Comparison of ENCODE assay signal across 8 cellular contexts in the genomic region with DNA sequence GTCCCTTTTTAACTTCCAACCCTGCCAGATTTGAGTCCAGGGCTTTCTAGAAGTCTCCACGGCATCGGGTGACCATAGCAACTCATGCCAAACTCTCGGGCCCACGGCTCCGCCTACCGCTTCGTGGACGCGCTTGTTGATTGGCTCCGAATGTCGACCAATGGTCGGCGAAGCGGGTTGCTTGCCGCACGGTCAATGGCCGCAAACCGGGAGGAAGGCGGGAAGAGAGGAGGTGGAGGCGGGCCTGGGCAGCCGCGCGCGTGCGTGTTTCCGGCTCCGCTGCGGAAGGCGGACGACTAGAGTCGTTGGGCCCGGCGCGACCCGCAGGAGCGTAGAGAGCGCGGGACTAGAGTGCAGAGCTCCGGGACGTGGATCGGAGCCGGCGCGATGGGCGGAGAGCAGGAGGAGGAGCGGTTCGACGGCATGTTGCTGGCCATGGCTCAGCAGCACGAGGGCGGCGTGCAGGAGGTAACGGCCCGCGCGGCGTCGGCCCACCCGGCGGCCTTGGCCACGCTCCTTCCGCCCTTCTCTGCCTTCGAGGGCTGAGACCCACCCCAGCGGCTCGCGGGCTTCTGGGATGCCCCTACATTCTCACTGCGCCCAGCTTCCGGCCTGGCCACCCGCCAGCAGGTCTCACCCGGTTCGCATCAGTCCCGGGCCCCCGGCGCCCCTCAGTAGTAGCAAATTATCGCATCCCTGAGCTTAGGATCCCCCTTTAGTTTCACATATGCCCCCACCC. TPM values are rescaled to one million over a fixed set of nuclear protein-coding genes. Genes with fewer than 3 reads are reported as not detected.
A peak's percentile ranks its signal among the peaks of the same experiment; 100 is the strongest.
DNase-seq lines count a peak whose midpoint lies in the region; ATAC-seq, FAIRE-seq and TF ChIP-seq lines count a peak whose summit lies in the region.

A gene (plus strand): TSS at position 282 of the 739 bp plus-strand sequence. CDS start 106 bp downstream, at position 388.

- peak within 1 kb of the TSS; percentile 64 to 98 (median 82) for H3K4me3 ChIP-seq in HepG2 (replicated peaks in 1 of 3; ENCODE audit: insufficient read depth in 1 of 3, low read depth in 2 of 3, low read length in 3 of 3)

- H3K4me2 ChIP-seq in HepG2 (ENCODE audit: low read depth, low read length): peak within 1 kb of the TSS; percentile 97

- TF ChIP-seq EP300 in HepG2 (IDR thresholded peaks at IDR 0.05; ENCODE audit: low read depth in 2 of 2, low read length in 2 of 2): no peak; a peak in 1 of 4 replicates
- TF ChIP-seq EP300 in HepG2 (CRISPR knock-in tag; IDR thresholded peaks at IDR 0.05; ENCODE audit: borderline replicate concordance): peak; percentile 41; the same call in 1 of the 2 replicates

- peak within 1 kb of the TSS; percentile 98 for H3K4me3 Mint-ChIP-seq in activated CD4-positive, alpha-beta memory T cell treated with anti-CD3 and anti-CD28 coated beads for 36 hours

- H3K4me1 Mint-ChIP-seq in activated CD4-positive, alpha-beta memory T cell treated with anti-CD3 and anti-CD28 coated beads for 36 hours (ENCODE audit: low read depth): peaks cover 35% of the 10 kb centered on the region

- POLR2A ChIA-PET in activated CD4-positive, alpha-beta memory T cell treated with anti-CD3 and anti-CD28 coated beads for 36 hours (lab: Charles Lee): interaction anchor here (0.5 to 2.3 kb wide), 6 partner anchors 22 to 804 kb away, joined by 3 to 26 read pairs (median 4); a partner anchor contains a TSS
- POLR2A ChIA-PET in HepG2 (lab: Yijun Ruan, JAX): interaction anchor here (0.9 to 2.4 kb wide), 7 partner anchors 8 to 72 kb away, joined by 3 to 24 read pairs (median 6); a partner anchor contains a TSS

- H3K27ac ChIP-seq in HepG2 (ENCODE audit: extremely low read length, insufficient read depth, low read length): peak within 1 kb of the TSS; percentile 77

- peaks cover 4% of the 10 kb centered on the region; the same call in 1 of the 2 replicates for H4K20me1 ChIP-seq in HepG2 (ENCODE audit: insufficient read depth, low read length)

- TF ChIP-seq POLR2A in HepG2 (IDR thresholded peaks at IDR 0.05; ENCODE audit: insufficient read depth in 1 of 2, low read depth in 2 of 2, low read length in 2 of 2): peak; percentile 85 to 92

- peaks cover 8 to 17% of the 10 kb centered on the region in 2 experiments for H3K36me3 ChIP-seq in HepG2 (replicated peaks in 1 of 2; ENCODE audit: control insufficient read depth in 1 of 2, insufficient read depth in 2 of 2, low read length in 2 of 2)

- intact Hi-C loops in activated CD4-positive, alpha-beta memory T cell treated with anti-CD3 and anti-CD28 coated beads for 36 hours (cut with micrococcal nuclease): loop anchor here (2.0 kb wide), 3 partner anchors 21 to 313 kb away; a partner anchor contains a TSS
- intact Hi-C loops in HepG2 (cut with micrococcal nuclease; ENCODE audit: unreplicated experiment): no loop called here

- no peak for TF ChIP-seq CTCF in HepG2 (CRISPR knock-in tag; IDR thresholded peaks at IDR 0.05)

- no TSS peak for BruUV-seq in HepG2 (replicated peaks; lab: Mats Ljungman, UMichigan)

- H3K27me3 ChIP-seq in HepG2 (ENCODE audit: control insufficient read depth in 1 of 2, insufficient read depth in 2 of 2, low read length in 2 of 2): no peaks in the 10 kb centered on the region; a peak in 1 of 5 replicates

- FAIRE-seq in HepG2 (lab: Jason Lieb, UNC): peak; percentile 95

- H3K9me3 ChIP-seq in HepG2 (ENCODE audit: low read length): no peaks in the 10 kb centered on the region

- peaks cover 37% of the 10 kb centered on the region for H3K79me2 ChIP-seq in HepG2 (ENCODE audit: insufficient read depth, low read length)

- ATAC-seq in GM19438 (IDR thresholded peaks at IDR 0.05; ENCODE audit: low read depth, unreplicated experiment): peak; percentile 96
- ATAC-seq in HG03575 (IDR thresholded peaks at IDR 0.05; ENCODE audit: extremely low read depth, insufficient number of reproducible peaks, low FRiP score, unreplicated experiment): peak; percentile 82
- ATAC-seq in HepG2: peak; percentile 97

- H3K9ac ChIP-seq in HepG2 (ENCODE audit: insufficient read depth, low read depth, low read length): peak within 1 kb of the TSS; percentile 94

- H3K36me3 Mint-ChIP-seq in activated CD4-positive, alpha-beta memory T cell treated with anti-CD3 and anti-CD28 coated beads for 36 hours: peaks cover 22% of the 10 kb centered on the region

- no peaks in the 10 kb centered on the region for H3K9me3 Mint-ChIP-seq in activated CD4-positive, alpha-beta memory T cell treated with anti-CD3 and anti-CD28 coated beads for 36 hours

- CTCF ChIA-PET in activated CD4-positive, alpha-beta memory T cell treated with anti-CD3 and anti-CD28 coated beads for 36 hours (lab: Charles Lee): interaction anchor here (0.8 to 2.0 kb wide), 4 partner anchors 21 to 132 kb away, joined by 3 to 5 read pairs (median 3); no protein-coding TSS in a partner anchor
- CTCF ChIA-PET in HepG2 (lab: Yijun Ruan, JAX; ENCODE audit: low intra/inter-chr PET ratio, low total read pairs): no interaction called here

- WGBS in HepG2 (ENCODE audit: low lambda C conversion rate): 2% methylated on average over 30 of the region's 74 CpGs

- peak within 1 kb of the TSS; percentile 93 for H3K27ac Mint-ChIP-seq in activated CD4-positive, alpha-beta memory T cell treated with anti-CD3 and anti-CD28 coated beads for 36 hours

- no peak within 1 kb of the TSS for H2AFZ ChIP-seq in HepG2 (ENCODE audit: low read length)

- peaks cover 53% of the 10 kb centered on the region for H3K4me1 ChIP-seq in HepG2 (ENCODE audit: insufficient read depth, low read length)

- DNase-seq in CD1c-positive myeloid dendritic cell (ENCODE audit: extremely low spot score) (peak; percentile 99), NCI-H82 treated with DMSO at 0.1 percent for 48 hours (lab: John Stamatoyannopoulos, UW; ENCODE audit: unreplicated experiment) (peak; percentile 90), dermis microvascular lymphatic vessel endothelial cell (ENCODE audit: low read depth in 2 of 2) (peak; percentile 95 to 97), HepG2 (ENCODE audit: low spot score) (peak; percentile 93)
- DNase-seq in activated CD4-positive, alpha-beta memory T cell treated with anti-CD3 and anti-CD28 coated beads for 36 hours: peak; percentile 98
- DNase-seq in stimulated activated CD4-positive, alpha-beta T cell treated with anti-CD3 and anti-CD28 coated beads, Interleukin-4, amount 100 ng/mL, for 1 hour: peak; percentile 93

- in situ Hi-C loops in HepG2 (cut with HindIII; ENCODE audit: extremely low pct_ligation_motif_present, low pct_unique_long_range_greater_than_20kb): no loop called here

- H3K27me3 Mint-ChIP-seq in activated CD4-positive, alpha-beta memory T cell treated with anti-CD3 and anti-CD28 coated beads for 36 hours: no peaks in the 10 kb centered on the region

- peak; percentile 59 for TF ChIP-seq RAD21 in HepG2 (CRISPR knock-in tag; IDR thresholded peaks at IDR 0.05)

TF ChIP-seq in HepG2, 621 proteins besides CTCF, POLR2A, EP300 and RAD21 (continues in another document):
- TF ChIP-seq SMAD3 (CRISPR knock-in tag; IDR thresholded peaks at IDR 0.05): no peak
- TF ChIP-seq KLF11 (CRISPR knock-in tag; IDR thresholded peaks at IDR 0.05): no peak; the same call in 1 of the 2 replicates
- TF ChIP-seq MTF2 (CRISPR knock-in tag; IDR thresholded peaks at IDR 0.05; ENCODE audit: borderline replicate concordance): no peak
- 0 out of 2 replicates have a peak, but pooled peaks have one; percentile 21 for TF ChIP-seq ISL2 (CRISPR knock-in tag; IDR thresholded peaks at IDR 0.05)
- TF ChIP-seq HMG20B (CRISPR knock-in tag; conservative IDR thresholded peaks at IDR 0.05): no peak; the same call in 1 of the 2 replicates
- TF ChIP-seq HOXD1 (CRISPR knock-in tag; IDR thresholded peaks at IDR 0.05): peak; percentile 75
- TF ChIP-seq ZC3H4 (CRISPR knock-in tag; IDR thresholded peaks at IDR 0.05; ENCODE audit: borderline replicate concordance): no peak
- TF ChIP-seq ZNF569 (CRISPR knock-in tag; IDR thresholded peaks at IDR 0.05; ENCODE audit: borderline replicate concordance): no peak
- no peak for TF ChIP-seq STAT5B (CRISPR knock-in tag; IDR thresholded peaks at IDR 0.05)
- no peak for TF ChIP-seq PLRG1 (conservative IDR thresholded peaks at IDR 0.05)

RNA-seq across cellular contexts. Expression of the gene that starts here (rescaled TPM):
- 10 to 100 TPM; 90.8 to 97.1 TPM for total RNA-seq in activated CD4-positive, alpha-beta memory T cell treated with anti-CD3 and anti-CD28 coated beads for 36 hours
- 16.9 and 18.3 TPM in 2 replicates for total RNA-seq in dermis microvascular lymphatic vessel endothelial cell
- total RNA-seq in HepG2 (2016; rRNA removed; fragmentation: Illumina TruSeq; extraction: Trizol): 104 and 126 TPM in 2 replicates
- 35.7 TPM in 2 replicates for total RNA-seq in HepG2 (2016; cell fraction: cytosol; rRNA removed; fragmentation: Illumina TruSeq; extraction: Trizol; ENCODE audit: low read depth)
- total RNA-seq in HepG2 (2016; cell fraction: insoluble cytoplasmic fraction; rRNA removed; fragmentation: Illumina TruSeq; extraction: Trizol): 105 and 106 TPM in 2 replicates
- 36.4 and 37.7 TPM in 2 replicates for total RNA-seq in HepG2 (2016; cell fraction: membrane; rRNA removed; fragmentation: Illumina TruSeq; extraction: Trizol)
- total RNA-seq in HepG2 (2016; cell fraction: nucleus; rRNA removed; fragmentation: Illumina TruSeq; extraction: Trizol): 45.3 and 49.3 TPM in 2 replicates
- polyA plus RNA-seq in HepG2 (2011; rRNA removed): 34.7 and 41.0 TPM in 2 replicates
- 35.9 and 39.4 TPM in 2 replicates for polyA plus RNA-seq in HepG2 (2011; cell fraction: cytosol; rRNA removed)
- 28.6 and 31.4 TPM in 2 replicates for polyA plus RNA-seq in HepG2 (2011; cell fraction: nucleus; rRNA removed)
- polyA plus RNA-seq in HepG2 (2012): 88.2 and 90.3 TPM in 2 replicates
- polyA plus RNA-seq in HepG2 (2016; cell fraction: cytosol; fragmentation: Illumina TruSeq; extraction: Trizol; ENCODE audit: low read depth): 25.8 and 26.9 TPM in 2 replicates
- 192 and 219 TPM in 2 replicates for polyA plus RNA-seq in HepG2 (2016; cell fraction: insoluble cytoplasmic fraction; fragmentation: Illumina TruSeq; extraction: Trizol; ENCODE audit: low read depth)
- polyA plus RNA-seq in HepG2 (2016; cell fraction: membrane; fragmentation: Illumina TruSeq; extraction: Trizol; ENCODE audit: low read depth): 34.2 and 35.5 TPM in 2 replicates
- polyA plus RNA-seq in HepG2 (2016; cell fraction: nucleus; fragmentation: Illumina TruSeq; extraction: Trizol; ENCODE audit: insufficient read depth, low read depth): 129 and 135 TPM in 2 replicates
- polyA minus RNA-seq in HepG2 (2011; rRNA and poly(A)+ RNA removed; ENCODE audit: low replicate concordance): 24.1 and 33.6 TPM in 2 replicates
- 34.1 and 35.1 TPM in 2 replicates for polyA minus RNA-seq in HepG2 (2011; cell fraction: cytosol; rRNA and poly(A)+ RNA removed)
- polyA minus RNA-seq in HepG2 (2011; cell fraction: nucleus; rRNA and poly(A)+ RNA removed): 20.3 and 24.9 TPM in 2 replicates

Comparison
In these comparisons a context has a peak if more than half of its experiments do, and no peak if none do; other contexts are left out.
1. Peak in every context shown above with its lines: DNase-seq, ATAC-seq, H3K4me3 ChIP-seq and H3K27ac ChIP-seq.